In genomic region chr5:174625591-174626365, GRCh38 we compare ENCODE assay signal across 17 cellular contexts.
DNase-seq lines count a peak whose midpoint lies in the region; ATAC-seq and TF ChIP-seq lines count a peak whose summit lies in the region.
"Had no signal": no experiment of that assay in that cellular context is flagged by ENCODE, and none has a peak within 500 bp of the region (broad histone marks: within the 10 kb centered on the region; RNA-seq: fewer than 3 reads in every experiment).

No MANE protein-coding gene starts in this region.

- H3K4me1 Mint-ChIP-seq in GM23338: peaks cover 10% of the 10 kb centered on the region; the same call in 2 of the 3 replicates
- H3K4me1 Mint-ChIP-seq in endodermal cell: peaks cover 11% of the 10 kb centered on the region

- H3K4me1 ChIP-seq in GM23338 (ENCODE audit: insufficient read depth): peaks cover 13% of the 10 kb centered on the region
- H3K4me1 ChIP-seq in endodermal cell (ENCODE audit: control insufficient read depth, insufficient read depth, low read length): no peaks in the 10 kb centered on the region
- H3K4me1 ChIP-seq: Peyer's patch had no signal

- DNase-seq in GM23338 (ENCODE audit: low spot score) (no peak), NCI-H2227 treated with DMSO at 0.1 percent for 48 hours (lab: John Stamatoyannopoulos, UW) (peak; percentile 46), endodermal cell (peak; percentile 40), retina (peak; percentile 49), G401 (ENCODE audit: low spot score) (no peak), foreskin fibroblast (no peak)
- no peak for DNase-seq in stimulated activated naive CD4-positive, alpha-beta T cell (lab: John Stamatoyannopoulos, UW)
- DNase-seq: activated effector memory CD4-positive, alpha-beta T cell treated with anti-CD3 and anti-CD28 coated beads, Interleukin-2, amount 50 U/mL, for 16 hours; AML-193; amniotic stem cell; COR-L47; kidney glomerular epithelial cell; MG63; NCI-H1694 treated with DMSO at 0.1 percent for 48 hours; Peyer's patch had no signal

- 0 out of 2 replicates have a peak overlapping the region, but pooled peaks have one; percentile 24 for H3K4me2 ChIP-seq in GM23338

- no peaks in the 10 kb centered on the region for H3K79me2 ChIP-seq in GM23338 (replicated peaks; ENCODE audit: insufficient read depth)

- peak overlapping the region; percentile 72; the same call in 1 of the 2 replicates for H2AFZ ChIP-seq in GM23338

- H3K36me3 ChIP-seq in GM23338 (ENCODE audit: insufficient read depth): no peaks in the 10 kb centered on the region
- H3K36me3 ChIP-seq in endodermal cell (ENCODE audit: control insufficient read depth, insufficient read depth, low read length): no peaks in the 10 kb centered on the region
- H3K36me3 ChIP-seq: MG63, neutrophil, Peyer's patch had no signal

- no peak overlapping the region for H3K9ac ChIP-seq in endodermal cell (ENCODE audit: extremely low read depth, low read length, poor library complexity, severe bottlenecking)

- H3K4me3 ChIP-seq in GM23338 (no peak overlapping the region), endodermal cell (ENCODE audit: low read length) (no peak overlapping the region), foreskin fibroblast (ENCODE audit: low read depth in 1 of 2, low read length in 2 of 2) (no peak overlapping the region)
- H3K4me3 ChIP-seq: MG63, Peyer's patch had no signal

- no peaks in the 10 kb centered on the region for H3K9me3 ChIP-seq in endodermal cell (ENCODE audit: control insufficient read depth, low read length)
- H3K9me3 ChIP-seq: MG63, neutrophil, Peyer's patch had no signal

- 56 to 68% methylated on average over 5 to 11 of the region's 11 CpGs for WGBS in endodermal cell (ENCODE audit: insufficient coverage in 1 of 2, insufficient read length in 1 of 2), 2 experiments

- H3K9me3 Mint-ChIP-seq in GM23338 (no peaks in the 10 kb centered on the region), endodermal cell (no peaks in the 10 kb centered on the region)

- H3K27me3 Mint-ChIP-seq in GM23338 (ENCODE audit: insufficient read depth, low read depth, poor library complexity) (no peaks in the 10 kb centered on the region), endodermal cell (ENCODE audit: insufficient read depth) (peaks cover 65% of the 10 kb centered on the region)

- H3K27ac ChIP-seq in GM23338 (ENCODE audit: low read depth) (no peak overlapping the region), endodermal cell (ENCODE audit: low read depth, low read length) (no peak overlapping the region)
- H3K27ac ChIP-seq: neutrophil, Peyer's patch had no signal

- ATAC-seq in GM23338: peak; percentile 74
- ATAC-seq: sciatic nerve had no signal

- no peak overlapping the region for H3K27ac Mint-ChIP-seq in GM23338
- H3K27ac Mint-ChIP-seq in endodermal cell: no peak overlapping the region

- H3K36me3 Mint-ChIP-seq in GM23338 (ENCODE audit: low read depth): no peaks in the 10 kb centered on the region
- H3K36me3 Mint-ChIP-seq in endodermal cell (ENCODE audit: low read depth): no peaks in the 10 kb centered on the region

- H3K27me3 ChIP-seq in GM23338 (ENCODE audit: insufficient read depth) (no peaks in the 10 kb centered on the region), endodermal cell (ENCODE audit: control insufficient read depth, insufficient read depth, low read length, poor library complexity, severe bottlenecking) (peaks cover 52% of the 10 kb centered on the region)
- H3K27me3 ChIP-seq: MG63, Peyer's patch had no signal

- H3F3A ChIP-seq in GM23338 (replicated peaks; ENCODE audit: low read depth): no peaks in the 10 kb centered on the region

- in situ Hi-C loops in G401 (cut with HindIII; ENCODE audit: low sequenced_read_pairs): no loop called here

- no peaks in the 10 kb centered on the region for H3K9me2 ChIP-seq in GM23338 (ENCODE audit: insufficient read depth)

- no peaks in the 10 kb centered on the region for H4K20me1 ChIP-seq in GM23338 (replicated peaks; ENCODE audit: insufficient read depth)

- TF ChIP-seq CTCF in GM23338 (conservative IDR thresholded peaks at IDR 0.05; ENCODE audit: low read depth in 2 of 2) (no peak), endodermal cell (conservative IDR thresholded peaks at IDR 0.05) (no peak), foreskin fibroblast (IDR thresholded peaks at IDR 0.05; ENCODE audit: low read depth, low read length) (no peak)

- H3K4me3 Mint-ChIP-seq in GM23338 (no peak overlapping the region), endodermal cell (no peak overlapping the region)

TF ChIP-seq in GM23338, 12 proteins besides CTCF, POLR2A, EP300 and RAD21 (continues in another document):
- no peak for TF ChIP-seq ZNF114 (CRISPR knock-in tag; IDR thresholded peaks at IDR 0.05)
- no peak for TF ChIP-seq ZNF331 (CRISPR knock-in tag; IDR thresholded peaks at IDR 0.05; ENCODE audit: low read depth)
- no peak for TF ChIP-seq NANOG (IDR thresholded peaks at IDR 0.05; ENCODE audit: borderline replicate concordance)
- no peak for TF ChIP-seq CREB1 (CRISPR knock-in tag; IDR thresholded peaks at IDR 0.05; ENCODE audit: low read depth)
- no peak for TF ChIP-seq STAT1 (IDR thresholded peaks at IDR 0.05; ENCODE audit: unreplicated experiment)
- TF ChIP-seq ETS1 (IDR thresholded peaks at IDR 0.05): no peak
- TF ChIP-seq POLR2AphosphoS5 (IDR thresholded peaks at IDR 0.05; ENCODE audit: low read depth): no peak
- TF ChIP-seq REST (IDR thresholded peaks at IDR 0.05; ENCODE audit: unreplicated experiment): no peak

Comparison
In these comparisons a context has a peak if more than half of its experiments do, and no peak if none do; other contexts are left out.
1. DNase-seq: peak in NCI-H2227 treated with DMSO at 0.1 percent for 48 hours (single experiment), endodermal cell (single experiment) and retina (single experiment); none in GM23338 (single experiment), G401 (single experiment), foreskin fibroblast (0 of 2) and stimulated activated naive CD4-positive, alpha-beta T cell (0 of 6).